In the genomic region with DNA sequence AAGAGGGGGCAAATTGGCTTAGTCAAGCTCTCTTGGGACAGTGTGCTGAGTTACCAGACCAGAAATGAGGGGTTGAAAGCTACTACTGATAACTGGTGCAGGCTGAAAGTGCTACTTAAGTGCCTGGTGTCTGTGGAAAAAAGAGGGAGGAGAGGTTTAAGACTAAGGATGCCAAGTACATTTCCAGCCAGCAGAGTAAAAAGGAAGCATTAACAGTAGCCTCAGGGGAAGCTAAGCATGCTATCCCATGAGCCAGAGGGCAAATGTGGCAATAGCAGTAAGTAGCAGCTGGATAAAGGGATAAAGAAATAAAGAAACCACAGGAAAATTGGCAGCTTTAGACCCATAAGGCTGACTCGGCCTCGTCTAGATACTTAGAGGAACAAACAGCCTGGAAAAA, we compare ENCODE assay signal across 9 cellular contexts.
DNase-seq lines count a peak whose midpoint lies in the region; TF ChIP-seq lines count a peak whose summit lies in the region.
"Had no signal": no experiment of that assay in that cellular context is flagged by ENCODE, and none has a peak within 500 bp of the region (broad histone marks: within the 10 kb centered on the region; RNA-seq: fewer than 3 reads in every experiment).

No MANE protein-coding gene starts in this region.

- no peak overlapping the region for H3K9ac ChIP-seq in neural progenitor cell

- H3K9me3 Mint-ChIP-seq in neural progenitor cell = no peaks in the 10 kb centered on the region
- H3K9me3 Mint-ChIP-seq in activated naive CD4-positive, alpha-beta T cell treated with anti-CD3 and anti-CD28 coated beads, Interleukin-2, amount 10 ng/mL, durations not matched to agents 7 days and 5 days = no peaks in the 10 kb centered on the region

- POLR2A ChIA-PET in OCI-LY7 (lab: Charles Lee) = interaction anchor here (0.7 to 0.8 kb wide), 2 partner anchors 8 to 171 kb away, joined by 3 to 4 read pairs; no protein-coding TSS in a partner anchor

- CTCF ChIA-PET in OCI-LY7 (lab: Charles Lee; ENCODE audit: unreplicated experiment) = no interaction called here
- CTCF ChIA-PET in activated naive CD4-positive, alpha-beta T cell treated with anti-CD3 and anti-CD28 coated beads, Interleukin-2, amount 10 ng/mL, durations not matched to agents 7 days and 5 days (lab: Charles Lee) = no interaction called here

- H3K27ac ChIP-seq in neural progenitor cell = peak overlapping the region; percentile 42
- no peak overlapping the region for H3K27ac ChIP-seq in OCI-LY7 (ENCODE audit: low read depth, low read length, poor library complexity, severe bottlenecking)

- H3K4me2 ChIP-seq in neural progenitor cell = no peak overlapping the region
- no peak overlapping the region for H3K4me2 ChIP-seq in OCI-LY7 (ENCODE audit: low read length)

- peaks cover 19% of the 10 kb centered on the region for H3F3A ChIP-seq in neural progenitor cell (ENCODE audit: low read depth)

- TF ChIP-seq CTCF in neural progenitor cell (IDR thresholded peaks at IDR 0.05) (no peak), OCI-LY7 (conservative IDR thresholded peaks at IDR 0.05; ENCODE audit: low read length) (no peak)

- no peaks in the 10 kb centered on the region for H3K36me3 Mint-ChIP-seq in neural progenitor cell
- peaks cover 2% of the 10 kb centered on the region for H3K36me3 Mint-ChIP-seq in activated naive CD4-positive, alpha-beta T cell treated with anti-CD3 and anti-CD28 coated beads, Interleukin-2, amount 10 ng/mL, durations not matched to agents 7 days and 5 days

- H4K20me1 ChIP-seq in neural progenitor cell (ENCODE audit: low read depth) = no peaks in the 10 kb centered on the region
- H4K20me1 ChIP-seq in OCI-LY7 (ENCODE audit: insufficient read depth, low read length) = no peaks in the 10 kb centered on the region

- intact Hi-C loops in OCI-LY7 (cut with micrococcal nuclease; ENCODE audit: unreplicated experiment) = no loop called here

- no peak overlapping the region for H3K4me3 Mint-ChIP-seq in neural progenitor cell
- H3K4me3 Mint-ChIP-seq in activated naive CD4-positive, alpha-beta T cell treated with anti-CD3 and anti-CD28 coated beads, Interleukin-2, amount 10 ng/mL, durations not matched to agents 7 days and 5 days = no peak overlapping the region

- no peak overlapping the region for H3K4me3 ChIP-seq in neural progenitor cell
- H3K4me3 ChIP-seq in OCI-LY7 (ENCODE audit: low read depth, low read length, poor library complexity, severe bottlenecking) = no peak overlapping the region

- H3K27me3 Mint-ChIP-seq in neural progenitor cell (ENCODE audit: insufficient read depth, low read depth) = no peaks in the 10 kb centered on the region
- H3K27me3 Mint-ChIP-seq in activated naive CD4-positive, alpha-beta T cell treated with anti-CD3 and anti-CD28 coated beads, Interleukin-2, amount 10 ng/mL, durations not matched to agents 7 days and 5 days = no peaks in the 10 kb centered on the region

- H2AFZ ChIP-seq in neural progenitor cell (replicated peaks) = no peak overlapping the region
- no peak overlapping the region for H2AFZ ChIP-seq in OCI-LY7 (ENCODE audit: low read length)

- no peak overlapping the region for H3K27ac Mint-ChIP-seq in neural progenitor cell
- H3K27ac Mint-ChIP-seq in activated naive CD4-positive, alpha-beta T cell treated with anti-CD3 and anti-CD28 coated beads, Interleukin-2, amount 10 ng/mL, durations not matched to agents 7 days and 5 days = no peak overlapping the region

- H3K4me1 ChIP-seq in neural progenitor cell (peaks cover 19% of the 10 kb centered on the region), OCI-LY7 (ENCODE audit: insufficient read depth, low read length, poor library complexity, severe bottlenecking) (no peaks in the 10 kb centered on the region)

- no peaks in the 10 kb centered on the region for H3K9me3 ChIP-seq in neural progenitor cell (ENCODE audit: low read depth)
- no peaks in the 10 kb centered on the region for H3K9me3 ChIP-seq in OCI-LY7 (ENCODE audit: low read length)

- H3K9me2 ChIP-seq in OCI-LY7 (ENCODE audit: insufficient read depth, low read length) = no peaks in the 10 kb centered on the region

- H3K36me3 ChIP-seq in neural progenitor cell (no peaks in the 10 kb centered on the region), OCI-LY7 (ENCODE audit: insufficient read depth, low read length) (no peaks in the 10 kb centered on the region)

- no peaks in the 10 kb centered on the region for H3K79me2 ChIP-seq in neural progenitor cell (ENCODE audit: low read depth)
- no peaks in the 10 kb centered on the region for H3K79me2 ChIP-seq in OCI-LY7 (ENCODE audit: insufficient read depth, low read depth, low read length)

- peaks cover 18% of the 10 kb centered on the region for H3K4me1 Mint-ChIP-seq in neural progenitor cell
- H3K4me1 Mint-ChIP-seq in activated naive CD4-positive, alpha-beta T cell treated with anti-CD3 and anti-CD28 coated beads, Interleukin-2, amount 10 ng/mL, durations not matched to agents 7 days and 5 days = peaks cover 2% of the 10 kb centered on the region

- no TSS peak for BruUV-seq in OCI-LY7 (replicated peaks; lab: Mats Ljungman, UMichigan)

- H3K27me3 ChIP-seq in neural progenitor cell = no peaks in the 10 kb centered on the region

- DNase-seq in ELF-1 (ENCODE audit: low read depth, low spot score) = peak; percentile 51
- peak; percentile 76 for DNase-seq in NCI-H2107 treated with DMSO at 0.1 percent for 48 hours (lab: John Stamatoyannopoulos, UW; ENCODE audit: unreplicated experiment)
- peak; percentile 3 for DNase-seq in dermis blood vessel endothelial cell
- peak; percentile 21 for DNase-seq in neural progenitor cell (ENCODE audit: low spot score)
- no peak for DNase-seq in activated CD8-positive, alpha-beta memory T cell treated with anti-CD3 and anti-CD28 coated beads, Interleukin-2, amount 50 U/mL, for 4 hours
- DNase-seq in OCI-LY7 (ENCODE audit: low spot score) = no peak
- no peak for DNase-seq in activated naive CD4-positive, alpha-beta T cell treated with anti-CD3 and anti-CD28 coated beads, Interleukin-2, amount 10 ng/mL, durations not matched to agents 7 days and 5 days
- no peak for DNase-seq in activated gamma-delta T cell treated with Interleukin-2 at 50 U/mL for 16 hours
- DNase-seq: activated CD4-positive, alpha-beta T cell treated with anti-CD3 and anti-CD28 coated beads for 4 hours had no signal

Comparison
In these comparisons a context has a peak if more than half of its experiments do, and no peak if none do; other contexts are left out.
1. DNase-seq: peak in ELF-1 (single experiment), NCI-H2107 treated with DMSO at 0.1 percent for 48 hours (single experiment), dermis blood vessel endothelial cell (single experiment) and neural progenitor cell (single experiment); none in activated CD8-positive, alpha-beta memory T cell treated with anti-CD3 and anti-CD28 coated beads, Interleukin-2, amount 50 U/mL, for 4 hours (single experiment), OCI-LY7 (single experiment), activated naive CD4-positive, alpha-beta T cell treated with anti-CD3 and anti-CD28 coated beads, Interleukin-2, amount 10 ng/mL, durations not matched to agents 7 days and 5 days (single experiment) and activated gamma-delta T cell treated with Interleukin-2 at 50 U/mL for 16 hours (single experiment).